ENCODE assay signal across 14 cellular contexts in genomic region chr5:116455061-116455460, GRCh38.
A peak's percentile ranks its signal among the peaks of the same experiment; 100 is the strongest.
DNase-seq lines count a peak whose midpoint lies in the region; FAIRE-seq and TF ChIP-seq lines count a peak whose summit lies in the region.
"Had no signal": no experiment of that assay in that cellular context is flagged by ENCODE, and none has a peak within 500 bp of the region (broad histone marks: within the 10 kb centered on the region; RNA-seq: fewer than 3 reads in every experiment).

No MANE protein-coding gene starts in this region.

- 51 to 77% (median 59%) methylated on average over 5 of the region's 5 CpGs for WGBS in ovary, 3 donors

- no peak overlapping the region for H2AFZ ChIP-seq in neural progenitor cell (replicated peaks)

- peaks cover 14% of the 10 kb centered on the region for H4K20me1 ChIP-seq in neural progenitor cell (ENCODE audit: low read depth)

- H3K27me3 Mint-ChIP-seq in neural progenitor cell (ENCODE audit: insufficient read depth, low read depth) = no peaks in the 10 kb centered on the region
- no peaks in the 10 kb centered on the region for H3K27me3 Mint-ChIP-seq in glutamatergic neuron (ENCODE audit: unreplicated experiment)

- in situ Hi-C loops in Caki2 (cut with HindIII; ENCODE audit: low pct_unique_long_range_greater_than_20kb, low sequenced_read_pairs) = no loop called here

- peaks cover 11% of the 10 kb centered on the region for H3F3A ChIP-seq in neural progenitor cell (ENCODE audit: low read depth)

- peak overlapping the region; percentile 14 for H3K27ac ChIP-seq in neural progenitor cell
- no peak overlapping the region for H3K27ac ChIP-seq in ovary
- H3K27ac ChIP-seq: neutrophil had no signal

- H3K4me1 ChIP-seq in neural progenitor cell (peaks cover 42% of the 10 kb centered on the region), ovary (ENCODE audit: insufficient read depth) (peaks cover 1% of the 10 kb centered on the region)

- no peak for TF ChIP-seq EP300 in ovary (IDR thresholded peaks at IDR 0.05)

- FAIRE-seq in RCC 7860 (lab: Jason Lieb, UNC) = peak; percentile 96

- no peak overlapping the region for H3K9ac ChIP-seq in neural progenitor cell

- H3K4me3 Mint-ChIP-seq in neural progenitor cell = no peak overlapping the region
- H3K4me3 Mint-ChIP-seq in glutamatergic neuron (ENCODE audit: unreplicated experiment) = no peak overlapping the region
- H3K4me3 Mint-ChIP-seq: stimulated activated effector memory CD8-positive, alpha-beta T cell treated with anti-CD3 and anti-CD28 coated beads, Interleukin-12 subunit alpha, Interleukin-12 subunit beta, amount 100 ng/mL, for 72 hours had no signal

- H3K27me3 ChIP-seq in neural progenitor cell = no peaks in the 10 kb centered on the region
- H3K27me3 ChIP-seq in ovary = no peaks in the 10 kb centered on the region
- H3K27me3 ChIP-seq: left lung, neutrophil had no signal

- peaks cover 8% of the 10 kb centered on the region for H3K79me2 ChIP-seq in neural progenitor cell (ENCODE audit: low read depth)

- H3K4me1 Mint-ChIP-seq in neural progenitor cell = peaks cover 25% of the 10 kb centered on the region
- H3K4me1 Mint-ChIP-seq in glutamatergic neuron (ENCODE audit: low read depth, unreplicated experiment) = peaks cover 57% of the 10 kb centered on the region
- H3K4me1 Mint-ChIP-seq: stimulated activated effector memory CD8-positive, alpha-beta T cell treated with anti-CD3 and anti-CD28 coated beads, Interleukin-12 subunit alpha, Interleukin-12 subunit beta, amount 100 ng/mL, for 72 hours had no signal

- TF ChIP-seq CTCF in fibroblast of mammary gland (conservative IDR thresholded peaks at IDR 0.05; ENCODE audit: control insufficient read depth, insufficient read depth, low read depth, low read length) = no peak
- no peak for TF ChIP-seq CTCF in neural progenitor cell (IDR thresholded peaks at IDR 0.05)
- TF ChIP-seq CTCF in glutamatergic neuron (IDR thresholded peaks at IDR 0.05; ENCODE audit: partially characterized antibody, unreplicated experiment) = no peak
- no peak for TF ChIP-seq CTCF in ovary (IDR thresholded peaks at IDR 0.05)

- H3K9me3 ChIP-seq in neural progenitor cell (ENCODE audit: low read depth) (no peaks in the 10 kb centered on the region), ovary (no peaks in the 10 kb centered on the region)
- H3K9me3 ChIP-seq: left lung, neutrophil had no signal

- intact Hi-C loops in ovary (cut with DNase I) = loop anchor here in 1 of 4 donors (2.0 kb wide), 1 partner anchor 60 kb away; no protein-coding TSS in a partner anchor

- peak overlapping the region; percentile 27 for H3K4me2 ChIP-seq in neural progenitor cell

- no peaks in the 10 kb centered on the region for H3K9me3 Mint-ChIP-seq in neural progenitor cell
- H3K9me3 Mint-ChIP-seq in glutamatergic neuron (ENCODE audit: unreplicated experiment) = peaks cover 14% of the 10 kb centered on the region
- H3K9me3 Mint-ChIP-seq: activated naive CD4-positive, alpha-beta T cell treated with anti-CD3 and anti-CD28 coated beads, Interleukin-2, amount 50 U/mL, for 72 hours; stimulated activated effector memory CD8-positive, alpha-beta T cell treated with anti-CD3 and anti-CD28 coated beads, Interleukin-12 subunit alpha, Interleukin-12 subunit beta, amount 100 ng/mL, for 72 hours had no signal

- TF ChIP-seq POLR2A in ovary (IDR thresholded peaks at IDR 0.05) = no peak

- H3K36me3 Mint-ChIP-seq in neural progenitor cell (peaks cover 25% of the 10 kb centered on the region), glutamatergic neuron (ENCODE audit: unreplicated experiment) (no peaks in the 10 kb centered on the region)
- H3K36me3 Mint-ChIP-seq: stimulated activated effector memory CD8-positive, alpha-beta T cell treated with anti-CD3 and anti-CD28 coated beads, Interleukin-12 subunit alpha, Interleukin-12 subunit beta, amount 100 ng/mL, for 72 hours had no signal

- DNase-seq in Caki2 (ENCODE audit: low read depth) (peak; percentile 17), RCC 7860 (ENCODE audit: low spot score) (peak; percentile 88), fibroblast of mammary gland (ENCODE audit: low read depth) (peak; percentile 47), neural progenitor cell (ENCODE audit: low spot score) (no peak), MV-4-11 (lab: John Stamatoyannopoulos, UW) (no peak), glutamatergic neuron (no peak), DMS 273 (lab: John Stamatoyannopoulos, UW; ENCODE audit: unreplicated experiment) (no peak), ovary (no peak)
- DNase-seq: left lung; NCI-H510A; stimulated activated CD4-positive, alpha-beta T cell treated with anti-CD3 and anti-CD28 coated beads, Interleukin-1b, Interleukin-23, amount 100 ng/mL, for 48 hours had no signal

- H3K36me3 ChIP-seq in neural progenitor cell = no peaks in the 10 kb centered on the region
- no peaks in the 10 kb centered on the region for H3K36me3 ChIP-seq in ovary
- H3K36me3 ChIP-seq: neutrophil had no signal

- H3K27ac Mint-ChIP-seq in neural progenitor cell (no peak overlapping the region), glutamatergic neuron (ENCODE audit: unreplicated experiment) (no peak overlapping the region)
- H3K27ac Mint-ChIP-seq: activated naive CD4-positive, alpha-beta T cell treated with anti-CD3 and anti-CD28 coated beads, Interleukin-2, amount 50 U/mL, for 72 hours; stimulated activated effector memory CD8-positive, alpha-beta T cell treated with anti-CD3 and anti-CD28 coated beads, Interleukin-12 subunit alpha, Interleukin-12 subunit beta, amount 100 ng/mL, for 72 hours had no signal

- H3K4me3 ChIP-seq in fibroblast of mammary gland (ENCODE audit: control insufficient read depth, low read depth, low read length) = no peak overlapping the region
- no peak overlapping the region for H3K4me3 ChIP-seq in neural progenitor cell
- H3K4me3 ChIP-seq in ovary = no peak overlapping the region
- H3K4me3 ChIP-seq: left lung had no signal

Comparison
In these comparisons a context has a peak if more than half of its experiments do, and no peak if none do; other contexts are left out.
1. DNase-seq: peak in Caki2 (single experiment), RCC 7860 (single experiment) and fibroblast of mammary gland (single experiment); none in neural progenitor cell (single experiment), MV-4-11 (single experiment), glutamatergic neuron (single experiment), DMS 273 (single experiment) and ovary (0 of 5).